28 cellular contexts compared by ENCODE assay signal in genomic region chr1:168405931-168406330, GRCh38.
"Had no signal": no experiment of that assay in that cellular context is flagged by ENCODE, and none has a peak within 500 bp of the region (broad histone marks: within the 10 kb centered on the region; RNA-seq: fewer than 3 reads in every experiment).

No MANE protein-coding gene starts in this region.

- ATAC-seq: activated naive CD4-positive, alpha-beta T cell treated with anti-CD3 and anti-CD28 coated beads, Interleukin-2, amount 50 U/mL, for 72 hours; activated T-helper 17 cell treated with anti-CD3 and anti-CD28 coated beads, Interleukin-2, amount 50 U/mL, for 72 hours; body of pancreas; gastroesophageal sphincter; left colon; naive thymus-derived CD8-positive, alpha-beta T cell; psoas muscle; stimulated activated naive B cell treated with anti-CD40 and anti-IgM and Interleukin-4, amounts not matched to agents 10 μg/mL and 1 μg/mL and 100 μg/mL, for 72 hours had no signal

- H3K36me3 Mint-ChIP-seq: stimulated activated naive B cell treated with anti-CD40 and anti-IgM and Interleukin-4, amounts not matched to agents 10 μg/mL and 1 μg/mL and 100 μg/mL, for 72 hours had no signal

- H3K27ac ChIP-seq: body of pancreas, esophagus squamous epithelium, gastroesophageal sphincter, parathyroid adenoma, psoas muscle, transverse colon, uterus, VCaP had no signal

- H3K4me3 Mint-ChIP-seq: activated T-cell treated with anti-CD3 and anti-CD28 coated beads, Interleukin-2, amount 50 U/mL, for 24 hours; activated T-helper 17 cell treated with anti-CD3 and anti-CD28 coated beads, Interleukin-2, amount 50 U/mL, for 72 hours; neural crest cell; stimulated activated naive B cell treated with anti-CD40 and anti-IgM and Interleukin-4, amounts not matched to agents 10 μg/mL and 1 μg/mL and 100 μg/mL, for 72 hours; T-helper 1 cell treated with Interleukin-12 subunit alpha and Interleukin-12 subunit beta and Interleukin-4 antibody, amounts not matched to agents 30 μg/mL and 1 μg/mL, for 36 hours had no signal

- H3K27me3 ChIP-seq: body of pancreas, esophagus squamous epithelium, gastroesophageal sphincter, transverse colon, uterus had no signal

- H3K36me3 ChIP-seq: esophagus squamous epithelium, gastroesophageal sphincter, transverse colon, uterus had no signal

- H3K4me3 ChIP-seq: body of pancreas, esophagus squamous epithelium, gastroesophageal sphincter, psoas muscle, transverse colon, uterus had no signal

- DNase-seq: activated CD4-positive, alpha-beta T cell treated with anti-CD3 and anti-CD28 coated beads for 4 hours; activated CD4-positive, alpha-beta T cell treated with anti-CD3 and anti-CD28 coated beads, Interleukin-2, amount 50 U/mL, for 48 hours; activated CD8-positive, alpha-beta memory T cell treated with anti-CD3 and anti-CD28 coated beads, Interleukin-2, amount 50 U/mL, for 48 hours; activated T-cell treated with anti-CD3 and anti-CD28 coated beads, Interleukin-2, amount 50 U/mL, for 24 hours; body of pancreas; dermis blood vessel endothelial cell; effector CD4-positive, alpha-beta T cell; esophagus squamous epithelium; hippocampal formation; kidney; left colon; midbrain; naive thymus-derived CD8-positive, alpha-beta T cell; nucleus accumbens; psoas muscle; stimulated activated CD4-positive, alpha-beta T cell treated with anti-CD3 and anti-CD28 coated beads, Interleukin-15, amount 100 ng/mL, for 24 hours; stimulated activated CD4-positive, alpha-beta T cell treated with anti-CD3 and anti-CD28 coated beads, Interleukin-2, amount 100 ng/mL, for 24 hours; stimulated activated naive B cell treated with anti-CD40 and anti-IgM and Interleukin-4, amounts not matched to agents 10 μg/mL and 1 μg/mL and 100 μg/mL, for 72 hours; T-helper 9 cell; transverse colon; uterus had no signal

- H3K27ac Mint-ChIP-seq: activated naive CD4-positive, alpha-beta T cell treated with anti-CD3 and anti-CD28 coated beads, Interleukin-2, amount 50 U/mL, for 72 hours; activated T-cell treated with anti-CD3 and anti-CD28 coated beads, Interleukin-2, amount 50 U/mL, for 24 hours; activated T-helper 17 cell treated with anti-CD3 and anti-CD28 coated beads, Interleukin-2, amount 50 U/mL, for 72 hours; stimulated activated naive B cell treated with anti-CD40 and anti-IgM and Interleukin-4, amounts not matched to agents 10 μg/mL and 1 μg/mL and 100 μg/mL, for 72 hours; T-helper 1 cell treated with Interleukin-12 subunit alpha and Interleukin-12 subunit beta and Interleukin-4 antibody, amounts not matched to agents 30 μg/mL and 1 μg/mL, for 36 hours had no signal

- H3K4me1 Mint-ChIP-seq: neural crest cell had no signal

- H3K4me1 ChIP-seq: body of pancreas, gastroesophageal sphincter, parathyroid adenoma, psoas muscle, uterus had no signal

- H3K9me3 Mint-ChIP-seq: activated T-helper 17 cell treated with anti-CD3 and anti-CD28 coated beads, Interleukin-2, amount 50 U/mL, for 72 hours had no signal

- H3K9me3 ChIP-seq: body of pancreas, esophagus squamous epithelium, psoas muscle, transverse colon, uterus had no signal
